Comparison of ENCODE assay signal across 19 cellular contexts in the genomic region with DNA sequence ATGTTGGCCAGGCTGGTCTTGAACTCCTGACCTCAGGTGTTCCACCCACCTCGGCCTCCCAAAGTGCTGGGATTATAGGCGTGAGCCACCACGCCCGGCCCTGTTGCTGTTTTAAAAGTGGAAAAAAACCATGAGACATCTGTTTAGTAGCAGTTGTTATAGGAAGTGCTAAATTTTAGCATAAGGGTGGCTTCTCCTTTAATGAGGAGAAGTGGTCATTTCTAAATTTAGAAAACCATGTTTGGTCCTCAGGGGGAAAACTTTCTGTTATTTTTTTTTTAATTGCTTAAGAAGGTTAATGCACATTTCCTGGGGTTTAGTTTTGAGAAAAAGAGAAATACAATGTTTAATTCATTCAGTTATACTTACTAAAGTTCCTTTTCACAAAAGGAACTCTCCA.
A peak's percentile ranks its signal among the peaks of the same experiment; 100 is the strongest.
DNase-seq lines count a peak whose midpoint lies in the region; ATAC-seq, FAIRE-seq and TF ChIP-seq lines count a peak whose summit lies in the region.
"Had no signal": no experiment of that assay in that cellular context is flagged by ENCODE, and none has a peak within 500 bp of the region (broad histone marks: within the 10 kb centered on the region; RNA-seq: fewer than 3 reads in every experiment).

No MANE protein-coding gene starts in this region.

- no peaks in the 10 kb centered on the region for H4K20me1 ChIP-seq in OCI-LY7 (ENCODE audit: insufficient read depth, low read length)

- H3K36me3 ChIP-seq in OCI-LY7 (ENCODE audit: insufficient read depth, low read length) (no peaks in the 10 kb centered on the region), gastroesophageal sphincter (no peaks in the 10 kb centered on the region)

- H3K27ac ChIP-seq in OCI-LY7 (ENCODE audit: low read depth, low read length, poor library complexity, severe bottlenecking) (no peak overlapping the region), gastroesophageal sphincter (no peak overlapping the region)
- H3K27ac ChIP-seq: 22Rv1, GM23248, SK-N-MC had no signal

- H3K4me1 ChIP-seq in OCI-LY7 (ENCODE audit: insufficient read depth, low read length, poor library complexity, severe bottlenecking) (peaks cover 22% of the 10 kb centered on the region), gastroesophageal sphincter (no peaks in the 10 kb centered on the region)

- TF ChIP-seq CTCF in OCI-LY7 (conservative IDR thresholded peaks at IDR 0.05; ENCODE audit: low read length), result no peak
- TF ChIP-seq CTCF in gastroesophageal sphincter (IDR thresholded peaks at IDR 0.05), result no peak

- 82% methylated on average over 4 of the region's 4 CpGs; no CpG with 5 or more reads in 1 of the 2 donors for WGBS in gastroesophageal sphincter (ENCODE audit: low coverage in 1 of 2), 2 donors

- POLR2A ChIA-PET in OCI-LY7 (lab: Charles Lee), result interaction anchor here (0.6 to 1.4 kb wide), 2 partner anchors 29 to 43 kb away, joined by 4 to 7 read pairs; no protein-coding TSS in a partner anchor

- peak; percentile 45 for ATAC-seq in stimulated activated naive B cell treated with anti-CD40 and anti-IgM and Interleukin-4, amounts not matched to agents 10 μg/mL and 1 μg/mL and 100 μg/mL, for 72 hours (replicated peaks)
- ATAC-seq in gastroesophageal sphincter (no peak), left colon (no peak)
- ATAC-seq: T-helper 17 cell had no signal

- no peak for TF ChIP-seq EP300 in gastroesophageal sphincter (IDR thresholded peaks at IDR 0.05)

- BruUV-seq in OCI-LY7 (replicated peaks; lab: Mats Ljungman, UMichigan), result no TSS peak

- H3K9me2 ChIP-seq in OCI-LY7 (ENCODE audit: insufficient read depth, low read length), result no peaks in the 10 kb centered on the region

- H3K4me3 Mint-ChIP-seq in stimulated activated naive B cell treated with anti-CD40 and anti-IgM and Interleukin-4, amounts not matched to agents 10 μg/mL and 1 μg/mL and 100 μg/mL, for 72 hours, result no peak overlapping the region
- H3K4me3 Mint-ChIP-seq: T-helper 17 cell had no signal

- intact Hi-C loops in OCI-LY7 (cut with micrococcal nuclease; ENCODE audit: unreplicated experiment), result no loop called here
- intact Hi-C loops in left colon (cut with DNase I, micrococcal nuclease), result no loop called here

- no peak overlapping the region for H3K4me3 ChIP-seq in OCI-LY7 (ENCODE audit: low read depth, low read length, poor library complexity, severe bottlenecking)
- no peak overlapping the region for H3K4me3 ChIP-seq in gastroesophageal sphincter
- H3K4me3 ChIP-seq: GM23248, SK-N-MC had no signal

- FAIRE-seq in GM12892 (lab: Jason Lieb, UNC), result no peak

- H3K36me3 Mint-ChIP-seq in stimulated activated naive B cell treated with anti-CD40 and anti-IgM and Interleukin-4, amounts not matched to agents 10 μg/mL and 1 μg/mL and 100 μg/mL, for 72 hours, result no peaks in the 10 kb centered on the region

- TF ChIP-seq POLR2A in gastroesophageal sphincter (IDR thresholded peaks at IDR 0.05) (no peak), GM12892 (IDR thresholded peaks at IDR 0.05; ENCODE audit: low read depth, low read length) (no peak)

- H3K9me3 Mint-ChIP-seq in stimulated activated naive B cell treated with anti-CD40 and anti-IgM and Interleukin-4, amounts not matched to agents 10 μg/mL and 1 μg/mL and 100 μg/mL, for 72 hours, result no peaks in the 10 kb centered on the region

- H3K4me2 ChIP-seq in OCI-LY7 (ENCODE audit: low read length), result peak overlapping the region; percentile 22

- H3K79me2 ChIP-seq in OCI-LY7 (ENCODE audit: insufficient read depth, low read depth, low read length), result no peaks in the 10 kb centered on the region

- CTCF ChIA-PET in OCI-LY7 (lab: Charles Lee; ENCODE audit: unreplicated experiment), result no interaction called here

- no peaks in the 10 kb centered on the region for H3K27me3 Mint-ChIP-seq in stimulated activated naive B cell treated with anti-CD40 and anti-IgM and Interleukin-4, amounts not matched to agents 10 μg/mL and 1 μg/mL and 100 μg/mL, for 72 hours

- H3K4me1 Mint-ChIP-seq in stimulated activated naive B cell treated with anti-CD40 and anti-IgM and Interleukin-4, amounts not matched to agents 10 μg/mL and 1 μg/mL and 100 μg/mL, for 72 hours, result peaks cover 7 to 30% of the 10 kb centered on the region in 2 donors
- H3K4me1 Mint-ChIP-seq: T-helper 17 cell had no signal

- peak overlapping the region; percentile 79 for H2AFZ ChIP-seq in OCI-LY7 (ENCODE audit: low read length)
- H2AFZ ChIP-seq: GM23248 had no signal

- H3K27me3 ChIP-seq in gastroesophageal sphincter, result peaks cover 4% of the 10 kb centered on the region

- DNase-seq in SIG-M5 treated with dmso at 0.1 percent for 504 hours (lab: John Stamatoyannopoulos, UW; ENCODE audit: unreplicated experiment), result peak; percentile 18
- DNase-seq in SIG-M5 (lab: John Stamatoyannopoulos, UW), result no peak
- DNase-seq in MV-4-11 (lab: John Stamatoyannopoulos, UW), result peak; percentile 85
- peak; percentile 36 for DNase-seq in OCI-LY7 (ENCODE audit: low spot score)
- no peak for DNase-seq in stimulated activated naive B cell treated with anti-CD40 and anti-IgM and Interleukin-4, amounts not matched to agents 10 μg/mL and 1 μg/mL and 100 μg/mL, for 72 hours
- no peak for DNase-seq in GM12892 (ENCODE audit: insufficient read length)
- DNase-seq in left colon, result no peak
- DNase-seq: C1 segment of cervical spinal cord, COR-L47, DMS153, GM23248, NCI-H1092, NCI-H446, NCI-H748 treated with DMSO at 0.1 percent for 48 hours, OCI-M1, T-helper 17 cell had no signal

- no peaks in the 10 kb centered on the region for H3K9me3 ChIP-seq in OCI-LY7 (ENCODE audit: low read length)
- H3K9me3 ChIP-seq in gastroesophageal sphincter, result no peaks in the 10 kb centered on the region

- H3K27ac Mint-ChIP-seq in stimulated activated naive B cell treated with anti-CD40 and anti-IgM and Interleukin-4, amounts not matched to agents 10 μg/mL and 1 μg/mL and 100 μg/mL, for 72 hours, result no peak overlapping the region
- H3K27ac Mint-ChIP-seq: T-helper 17 cell had no signal

Comparison
In these comparisons a context has a peak if more than half of its experiments do, and no peak if none do; other contexts are left out.
1. DNase-seq: peak in SIG-M5 treated with dmso at 0.1 percent for 504 hours (single experiment), MV-4-11 (single experiment) and OCI-LY7 (single experiment); none in SIG-M5 (single experiment), stimulated activated naive B cell treated with anti-CD40 and anti-IgM and Interleukin-4, amounts not matched to agents 10 μg/mL and 1 μg/mL and 100 μg/mL, for 72 hours (single experiment), GM12892 (single experiment) and left colon (0 of 2).
2. ATAC-seq: peak in stimulated activated naive B cell treated with anti-CD40 and anti-IgM and Interleukin-4, amounts not matched to agents 10 μg/mL and 1 μg/mL and 100 μg/mL, for 72 hours (2 of 2); none in gastroesophageal sphincter (single experiment) and left colon (single experiment).